ENCODE assay signal across 22 cellular contexts in genomic region chr2:62972601-62973000, GRCh38.
"Had no signal": no experiment of that assay in that cellular context is flagged by ENCODE, and none has a peak within 500 bp of the region (broad histone marks: within the 10 kb centered on the region; RNA-seq: fewer than 3 reads in every experiment).

No MANE protein-coding gene starts in this region.

- H3K4me3 Mint-ChIP-seq: naive B cell; stimulated activated naive B cell treated with anti-CD40 and anti-IgM and Interleukin-4, amounts not matched to agents 10 μg/mL and 1 μg/mL and 100 μg/mL, for 72 hours had no signal

- H3K27me3 ChIP-seq: brain microvascular endothelial cell, dorsolateral prefrontal cortex, spleen, upper lobe of right lung had no signal

- ATAC-seq: mucosa of descending colon; stimulated activated naive B cell treated with anti-CD40 and anti-IgM and Interleukin-4, amounts not matched to agents 10 μg/mL and 1 μg/mL and 100 μg/mL, for 72 hours; upper lobe of right lung had no signal

- H3K27ac ChIP-seq: brain microvascular endothelial cell, dorsolateral prefrontal cortex, epithelial cell of prostate, spleen, upper lobe of right lung had no signal

- H3K27ac Mint-ChIP-seq: naive B cell; stimulated activated naive B cell treated with anti-CD40 and anti-IgM and Interleukin-4, amounts not matched to agents 10 μg/mL and 1 μg/mL and 100 μg/mL, for 72 hours had no signal

- DNase-seq: activated CD4-positive, alpha-beta T cell treated with anti-CD3 and anti-CD28 coated beads, Interleukin-2, amount 50 U/mL, for 1 hour; activated CD4-positive, CD25-positive, alpha-beta regulatory T cell treated with anti-CD3 and anti-CD28 coated beads, Interleukin-2, amount 50 U/mL, for 72 hours; activated CD8-positive, alpha-beta memory T cell treated with anti-CD3 and anti-CD28 coated beads for 24 hours; activated CD8-positive, alpha-beta memory T cell treated with anti-CD3 and anti-CD28 coated beads, Interleukin-2, amount 50 U/mL, for 48 hours; activated effector memory CD4-positive, alpha-beta T cell treated with Interleukin-2 at 50 U/mL for 16 hours; activated naive CD4-positive, alpha-beta T cell treated with anti-CD3 and anti-CD28 coated beads, Interleukin-2, amount 50 U/mL, for 16 hours; activated T-cell treated with anti-CD3 and anti-CD28 coated beads, Interleukin-2, amount 50 U/mL, for 48 hours; aorta; brain microvascular endothelial cell; central memory CD4-positive, alpha-beta T cell; dorsolateral prefrontal cortex; foreskin fibroblast; mesenchymal stem cell; mucosa of descending colon; naive B cell; retina; spleen; stimulated activated CD4-positive, alpha-beta T cell treated with anti-CD3 and anti-CD28 coated beads, Interleukin-4, amount 100 ng/mL, for 4 hours; stimulated activated naive B cell treated with anti-CD40 and anti-IgM and Interleukin-4, amounts not matched to agents 10 μg/mL and 1 μg/mL and 100 μg/mL, for 72 hours; T1000; upper lobe of right lung had no signal

- H3K4me1 ChIP-seq: spleen, upper lobe of right lung had no signal

- H3K4me3 ChIP-seq: dorsolateral prefrontal cortex, mucosa of descending colon, spleen, upper lobe of right lung had no signal

- H3K9me3 Mint-ChIP-seq: naive B cell; stimulated activated naive B cell treated with anti-CD40 and anti-IgM and Interleukin-4, amounts not matched to agents 10 μg/mL and 1 μg/mL and 100 μg/mL, for 72 hours had no signal

- H3K36me3 ChIP-seq: brain microvascular endothelial cell, upper lobe of right lung had no signal

- H3K4me1 Mint-ChIP-seq: naive B cell had no signal

- H3K27me3 Mint-ChIP-seq: naive B cell; stimulated activated naive B cell treated with anti-CD40 and anti-IgM and Interleukin-4, amounts not matched to agents 10 μg/mL and 1 μg/mL and 100 μg/mL, for 72 hours had no signal
